8 cellular contexts compared by ENCODE assay signal in the genomic region with DNA sequence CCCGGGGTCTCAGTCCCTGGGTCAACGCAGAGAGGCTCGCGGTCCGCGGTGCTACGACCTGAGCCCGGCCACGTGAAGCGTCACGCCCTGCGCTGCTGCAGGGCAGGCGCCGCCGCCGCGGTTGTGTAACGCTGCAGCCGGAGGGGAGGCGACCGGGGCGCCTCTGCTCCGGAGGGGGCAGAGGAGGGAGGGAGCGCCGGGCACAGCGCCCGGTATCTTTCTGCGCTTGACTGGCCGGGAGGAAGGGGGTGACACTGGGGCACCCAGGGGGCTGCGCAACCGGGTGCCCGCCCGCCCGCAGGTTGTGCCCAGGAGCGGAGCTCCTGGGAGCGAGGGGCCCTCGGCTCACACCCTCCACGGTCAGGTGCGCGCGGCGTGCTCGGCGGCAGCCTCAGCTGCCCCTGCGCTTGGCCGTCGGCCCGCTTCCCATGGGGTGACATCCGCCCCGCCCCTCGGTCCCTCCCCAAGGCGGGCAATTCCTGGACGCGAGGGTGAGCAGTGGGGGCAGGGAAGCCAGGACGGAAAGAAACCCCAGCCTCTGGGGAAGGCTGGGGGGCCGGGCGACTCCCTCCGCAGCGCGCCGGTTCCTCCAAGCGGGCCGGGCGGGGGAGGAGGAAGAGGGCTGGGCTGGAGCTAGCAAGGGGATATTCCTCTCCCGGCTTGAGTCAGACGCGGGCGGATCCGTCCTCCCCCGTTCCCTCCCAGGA. TPM values are rescaled to one million over a fixed set of nuclear protein-coding genes. Genes with fewer than 3 reads are reported as not detected.
A peak's percentile ranks its signal among the peaks of the same experiment; 100 is the strongest.
DNase-seq lines count a peak whose midpoint lies in the region; ATAC-seq lines count a peak whose summit lies in the region.

No MANE protein-coding gene starts in this region.

- peaks cover 27 to 34% (median 30%) of the 10 kb centered on the region in 11 experiments for H4K20me1 ChIP-seq in BLaER1 treated with 17β-estradiol and CSF1 and Interleukin-3, amounts not matched to agents 10 nM and 100 nM

- H3K36me3 Mint-ChIP-seq in effector memory CD8-positive, alpha-beta T cell (ENCODE audit: insufficient read depth): peaks cover 76% of the 10 kb centered on the region

- peak; percentile 43 for ATAC-seq in GM19035 (IDR thresholded peaks at IDR 0.05; ENCODE audit: unreplicated experiment)
- ATAC-seq in HG03342 (IDR thresholded peaks at IDR 0.05; ENCODE audit: unreplicated experiment): peak; percentile 38
- peak; percentile 42 for ATAC-seq in effector memory CD8-positive, alpha-beta T cell (replicated peaks)

- H2BK15ac ChIP-seq in mesendoderm (replicated peaks; ENCODE audit: low read depth): no peak overlapping the region

- H4K5ac ChIP-seq in mesendoderm (ENCODE audit: low read length): no peak overlapping the region

- peak overlapping the region; percentile 96 to 100 (median 98) for H3K27ac ChIP-seq in BLaER1 treated with 17β-estradiol and CSF1 and Interleukin-3, amounts not matched to agents 10 nM and 100 nM
- peak overlapping the region; percentile 95 for H3K27ac ChIP-seq in mesendoderm (ENCODE audit: low read depth, low read length)

- H3K9ac ChIP-seq in BLaER1 treated with 17β-estradiol and CSF1 and Interleukin-3, amounts not matched to agents 10 nM and 100 nM: peak overlapping the region; percentile 92 to 99 (median 95)
- peak overlapping the region; percentile 75 for H3K9ac ChIP-seq in mesendoderm (ENCODE audit: low read length)

- peak overlapping the region; percentile 53 to 98 (median 79) for H3K4me3 ChIP-seq in BLaER1 treated with 17β-estradiol and CSF1 and Interleukin-3, amounts not matched to agents 10 nM and 100 nM
- peak overlapping the region; percentile 15 for H3K4me3 ChIP-seq in mesendoderm (ENCODE audit: low read length)

- WGBS in mesendoderm (ENCODE audit: extremely low coverage, insufficient coverage, low lambda C conversion rate): no CpG with 5 or more reads among the region's 70 CpGs

- H3K27ac Mint-ChIP-seq in effector memory CD8-positive, alpha-beta T cell: peak overlapping the region; percentile 99 to 100

- H3K9me3 ChIP-seq in BLaER1 treated with 17β-estradiol and CSF1 and Interleukin-3, amounts not matched to agents 10 nM and 100 nM (replicated peaks in 1 of 11): no peaks in the 10 kb centered on the region

- DNase-seq in NCI-H69 (lab: John Stamatoyannopoulos, UW) (peak; percentile 95), mesendoderm (peak; percentile 99)
- peak; percentile 80 to 96 (median 82) for DNase-seq in activated CD8-positive, alpha-beta memory T cell treated with anti-CD3 and anti-CD28 coated beads for 48 hours (ENCODE audit: low read depth in 2 of 3, low spot score in 2 of 3)
- peak; percentile 80 to 86 (median 82) for DNase-seq in effector memory CD8-positive, alpha-beta T cell
- DNase-seq in stimulated activated CD8-positive, alpha-beta memory T cell treated with anti-CD3 and anti-CD28 coated beads, Interleukin-12 subunit alpha, Interleukin-12 subunit beta, amount 100 ng/mL, for 4 hours (ENCODE audit: low read depth): peak; percentile 60

- H2BK5ac ChIP-seq in mesendoderm (ENCODE audit: low read length): peak overlapping the region; percentile 79

- H3K4me1 ChIP-seq in BLaER1 treated with 17β-estradiol and CSF1 and Interleukin-3, amounts not matched to agents 10 nM and 100 nM: peaks cover 50 to 83% (median 72%) of the 10 kb centered on the region in 10 experiments
- H3K4me1 ChIP-seq in mesendoderm (ENCODE audit: control insufficient read depth, low read depth, low read length): peaks cover 13% of the 10 kb centered on the region

- H3K9me3 Mint-ChIP-seq in effector memory CD8-positive, alpha-beta T cell: no peaks in the 10 kb centered on the region

- no peaks in the 10 kb centered on the region for H3K27me3 Mint-ChIP-seq in effector memory CD8-positive, alpha-beta T cell

- H4K8ac ChIP-seq in mesendoderm (ENCODE audit: low read depth, low read length): no peak overlapping the region

- peak overlapping the region; percentile 89 to 97 (median 95) for H3K4me2 ChIP-seq in BLaER1 treated with 17β-estradiol and CSF1 and Interleukin-3, amounts not matched to agents 10 nM and 100 nM
- H3K4me2 ChIP-seq in mesendoderm (ENCODE audit: low read length): peak overlapping the region; percentile 47

- no peak overlapping the region for H2AK5ac ChIP-seq in mesendoderm (ENCODE audit: low read length)

- H3K56ac ChIP-seq in mesendoderm (ENCODE audit: low read length): peak overlapping the region; percentile 96

- peak overlapping the region; percentile 90 for H3K23ac ChIP-seq in mesendoderm (ENCODE audit: low read length)

- peaks cover 11% of the 10 kb centered on the region for H3K79me1 ChIP-seq in mesendoderm (ENCODE audit: low read length)

- H3K4me1 Mint-ChIP-seq in effector memory CD8-positive, alpha-beta T cell (ENCODE audit: low read depth in 2 of 2): peaks cover 41 to 50% of the 10 kb centered on the region in 2 donors

- peak overlapping the region; percentile 99 for H3K4me3 Mint-ChIP-seq in effector memory CD8-positive, alpha-beta T cell

- H3K4ac ChIP-seq in mesendoderm (ENCODE audit: low read depth, low read length): peak overlapping the region; percentile 60

- H3K18ac ChIP-seq in mesendoderm (ENCODE audit: low read length): peak overlapping the region; percentile 91

- peaks cover 0 to 26% (median 0%) of the 10 kb centered on the region in 11 experiments; a peak in 6 of 22 replicates for H3K27me3 ChIP-seq in BLaER1 treated with 17β-estradiol and CSF1 and Interleukin-3, amounts not matched to agents 10 nM and 100 nM
- H3K27me3 ChIP-seq in mesendoderm (ENCODE audit: insufficient read depth, low read length, poor library complexity): no peaks in the 10 kb centered on the region

- H2BK120ac ChIP-seq in mesendoderm (ENCODE audit: low read depth, low read length): peak overlapping the region; percentile 95

- H3K79me2 ChIP-seq in mesendoderm (ENCODE audit: control insufficient read depth, insufficient read depth, low read length): peaks cover 36% of the 10 kb centered on the region

- peaks cover 5 to 31% (median 23%) of the 10 kb centered on the region in 11 experiments; a peak in 20 of 22 replicates for H3K36me3 ChIP-seq in BLaER1 treated with 17β-estradiol and CSF1 and Interleukin-3, amounts not matched to agents 10 nM and 100 nM
- peaks cover 5% of the 10 kb centered on the region for H3K36me3 ChIP-seq in mesendoderm (ENCODE audit: control insufficient read depth, insufficient read depth, low read length)

RNA-seq across cellular contexts. Expression of a gene that starts 0.8 kb away (rescaled TPM):
- 22.9 TPM for polyA plus RNA-seq in mesendoderm (2013, experiment 1 of 2)
- polyA plus RNA-seq in mesendoderm (2013, experiment 2 of 2): 23.5 TPM

Comparison
In these comparisons a context has a peak if more than half of its experiments do, and no peak if none do; other contexts are left out.
1. Peak in every context shown above with its lines: DNase-seq, ATAC-seq, H3K4me3 ChIP-seq and H3K27ac ChIP-seq.